ENCODE assay signal across 9 cellular contexts in the genomic region with DNA sequence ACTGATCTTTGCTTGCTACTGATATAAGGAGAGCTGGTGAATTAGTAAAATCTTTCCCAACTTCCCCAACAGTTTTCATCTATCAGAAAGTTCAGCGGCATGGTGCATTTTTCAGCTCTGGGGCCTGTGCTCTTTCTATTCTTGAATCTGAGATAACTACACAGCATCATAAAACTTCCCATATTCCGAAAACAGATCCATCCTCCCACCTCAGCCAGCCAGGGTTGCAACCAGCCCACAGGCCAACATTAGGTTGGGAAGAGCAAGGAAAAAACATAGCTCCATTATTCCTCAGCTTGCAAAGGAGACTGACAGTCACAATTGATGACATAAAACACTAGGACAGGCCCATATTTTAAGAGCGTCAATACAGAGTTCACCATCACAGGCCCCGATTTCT.
"Had no signal": no experiment of that assay in that cellular context is flagged by ENCODE, and none has a peak within 500 bp of the region (broad histone marks: within the 10 kb centered on the region; RNA-seq: fewer than 3 reads in every experiment).

No MANE protein-coding gene starts in this region.

- H3K4me3 ChIP-seq: GM23248, HAP-1, K562 had no signal

- H2AFZ ChIP-seq: GM23248 had no signal

- H3K27ac ChIP-seq: GM23248 had no signal

- H3K9ac ChIP-seq: GM23248 had no signal

- H3K27ac Mint-ChIP-seq: HFFc6 had no signal

- H3K9me3 Mint-ChIP-seq: HFFc6 had no signal

- H3K9me3 ChIP-seq: HAP-1 had no signal

- ATAC-seq: HCT116, K562 had no signal

- DNase-seq: GM23248, GOT3, H7, HFFc6, IMR-90 had no signal

- H3K4me3 Mint-ChIP-seq: HFFc6 had no signal

- H3K4me1 ChIP-seq: HAP-1 had no signal

- H3K36me3 ChIP-seq: HAP-1 had no signal

- FAIRE-seq: HTR-8/SVneo, K562 had no signal
